Comparison of ENCODE assay signal across 18 cellular contexts in genomic region chr15:71048913-71049675, GRCh38.
DNase-seq lines count a peak whose midpoint lies in the region; ATAC-seq and TF ChIP-seq lines count a peak whose summit lies in the region.
"Had no signal": no experiment of that assay in that cellular context is flagged by ENCODE, and none has a peak within 500 bp of the region (broad histone marks: within the 10 kb centered on the region; RNA-seq: fewer than 3 reads in every experiment).

No MANE protein-coding gene starts in this region.

- H3K4me1 ChIP-seq in ACC112 (ENCODE audit: control insufficient read depth, insufficient read depth, low read length, unreplicated experiment) (peaks cover 50% of the 10 kb centered on the region), heart right ventricle (peaks cover 0 to 16% (median 0%) of the 10 kb centered on the region in 9 donors)
- H3K4me1 ChIP-seq: lower lobe of right lung, tibial nerve had no signal

- H3K27ac ChIP-seq in ACC112 (ENCODE audit: low read depth, low read length) (peak overlapping the region; percentile 98), brain microvascular endothelial cell (peak overlapping the region; percentile 91), heart right ventricle (peak overlapping the region in 1 of 10 donors; percentile 34)
- H3K27ac ChIP-seq: lower lobe of right lung, tibial nerve had no signal

- DNase-seq in HS-5 (ENCODE audit: low read depth) (peak; percentile 90), brain microvascular endothelial cell (peak; percentile 91), kidney glomerular epithelial cell (lab: John Stamatoyannopoulos, UW) (peak; percentile 93), heart right ventricle (no peak)
- DNase-seq: activated CD4-positive, alpha-beta memory T cell treated with anti-CD3 and anti-CD28 coated beads, Interleukin-2, amount 10 ng/mL, durations not matched to agents 7 days and 5 days; activated naive CD4-positive, alpha-beta T cell treated with anti-CD3 and anti-CD28 coated beads, Interleukin-2, amount 50 U/mL, for 16 hours; AML-193; dermis blood vessel endothelial cell; lower lobe of right lung; NCI-H1048; occipital lobe; T-helper 9 cell had no signal

- no peaks in the 10 kb centered on the region for H3K79me2 ChIP-seq in ACC112 (ENCODE audit: control insufficient read depth, insufficient read depth, low read length, unreplicated experiment)

- no peak overlapping the region for H2AFZ ChIP-seq in ACC112 (ENCODE audit: low read length, unreplicated experiment)

- H3K36me3 ChIP-seq in ACC112 (ENCODE audit: insufficient read depth, low read length) (no peaks in the 10 kb centered on the region), brain microvascular endothelial cell (replicated peaks) (no peaks in the 10 kb centered on the region), heart right ventricle (peaks cover 0 to 37% (median 6%) of the 10 kb centered on the region in 9 donors)
- H3K36me3 ChIP-seq: lower lobe of right lung had no signal

- H3K4me3 ChIP-seq in ACC112 (ENCODE audit: low read depth, low read length) = no peak overlapping the region
- H3K4me3 ChIP-seq in brain microvascular endothelial cell (ENCODE audit: low read depth, low read length) = no peak overlapping the region
- no peak overlapping the region for H3K4me3 ChIP-seq in heart right ventricle
- H3K4me3 ChIP-seq: lower lobe of right lung, tibial nerve had no signal

- in situ Hi-C loops in brain microvascular endothelial cell (cut with HindIII; ENCODE audit: low pct_ligation_motif_present, low sequenced_read_pairs) = no loop called here

- ATAC-seq in HG03196 (IDR thresholded peaks at IDR 0.05; ENCODE audit: unreplicated experiment) = no peak
- ATAC-seq in HG02870 (IDR thresholded peaks at IDR 0.05; ENCODE audit: unreplicated experiment) = no peak
- ATAC-seq in GM21825 (IDR thresholded peaks at IDR 0.05; ENCODE audit: unreplicated experiment) = no peak
- ATAC-seq in heart right ventricle = no peak
- ATAC-seq: lower lobe of right lung, Panc1 had no signal

- peaks cover 0 to 8% (median 0%) of the 10 kb centered on the region in 11 donors for H3K9me3 ChIP-seq in heart right ventricle
- H3K9me3 ChIP-seq: lower lobe of right lung, tibial nerve had no signal

- H3K27me3 ChIP-seq in ACC112 (ENCODE audit: insufficient read depth, low read length) = no peaks in the 10 kb centered on the region
- no peaks in the 10 kb centered on the region for H3K27me3 ChIP-seq in brain microvascular endothelial cell (replicated peaks)
- H3K27me3 ChIP-seq in heart right ventricle = no peaks in the 10 kb centered on the region
- H3K27me3 ChIP-seq: tibial nerve had no signal

- WGBS in heart right ventricle, 2 donors = 81 to 83% methylated on average over 2 of the region's 2 CpGs

- TF ChIP-seq CTCF in brain microvascular endothelial cell (IDR thresholded peaks at IDR 0.05; ENCODE audit: low read depth, low read length, missing control alignments) = no peak
- TF ChIP-seq CTCF in heart right ventricle (IDR thresholded peaks at IDR 0.05) = no peak

- intact Hi-C loops in heart right ventricle (cut with DNase I) = no loop called here

Comparison
In these comparisons a context has a peak if more than half of its experiments do, and no peak if none do; other contexts are left out.
1. DNase-seq: peak in HS-5 (single experiment), brain microvascular endothelial cell (single experiment) and kidney glomerular epithelial cell (single experiment); none in heart right ventricle (0 of 2).